In the genomic region with DNA sequence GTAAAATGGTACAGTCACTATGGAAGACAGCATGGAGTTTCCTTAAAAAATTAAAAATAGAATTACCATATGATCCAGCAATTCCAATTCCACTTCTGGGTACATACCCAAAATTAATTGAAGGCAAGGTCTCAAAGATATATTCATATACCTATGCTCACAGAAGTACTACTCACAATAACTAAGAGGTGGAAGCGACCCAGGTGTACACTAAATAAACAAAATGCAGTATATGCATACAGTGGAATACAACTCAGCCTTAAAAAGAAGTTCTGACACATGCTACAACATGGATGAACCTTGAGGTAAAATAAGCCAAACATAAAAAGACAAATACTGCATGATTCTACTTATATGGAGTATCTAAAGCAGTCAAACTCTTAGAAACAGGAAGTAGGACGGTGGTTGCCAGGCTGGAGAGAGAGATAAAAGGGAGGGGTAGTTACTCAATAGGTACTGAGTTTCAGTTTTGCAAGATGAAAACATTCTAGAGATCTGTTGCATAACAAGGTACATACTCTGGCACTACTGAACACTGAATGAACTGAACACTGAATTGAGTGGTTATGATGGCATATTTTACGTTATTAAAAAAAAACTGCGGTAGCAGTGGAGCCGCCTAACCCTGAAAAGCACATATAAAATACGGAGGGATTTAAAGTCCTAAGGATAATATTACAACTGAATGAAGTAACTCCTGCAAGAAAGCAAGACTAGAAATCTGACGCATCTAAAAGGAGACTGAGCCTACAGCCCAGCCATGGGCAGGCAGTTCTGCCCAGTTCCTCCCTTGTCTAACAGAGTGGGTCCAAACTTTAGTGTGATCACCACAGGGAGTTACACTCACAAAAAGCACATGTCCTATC, we compare ENCODE assay signal across 8 cellular contexts. TPM values are rescaled to one million over a fixed set of nuclear protein-coding genes. Genes with fewer than 3 reads are reported as not detected.
DNase-seq lines count a peak whose midpoint lies in the region; ATAC-seq and TF ChIP-seq lines count a peak whose summit lies in the region.

No MANE protein-coding gene starts in this region.

- no peaks in the 10 kb centered on the region for H3K27me3 Mint-ChIP-seq in activated T-cell treated with anti-CD3 and anti-CD28 coated beads, Interleukin-2, amount 50 U/mL, for 4 hours (ENCODE audit: low read depth)

- H3K4me3 ChIP-seq in LNCaP clone FGC (ENCODE audit: low read depth, low read length) (peak overlapping the region; percentile 2; the same call in 1 of the 2 replicates), foreskin fibroblast (ENCODE audit: low read depth in 1 of 2, low read length in 2 of 2) (no peak overlapping the region)

- TF ChIP-seq CTCF in LNCaP clone FGC (IDR thresholded peaks at IDR 0.05; ENCODE audit: control insufficient read depth, extremely low read depth, insufficient read depth) (no peak), foreskin fibroblast (IDR thresholded peaks at IDR 0.05; ENCODE audit: low read depth, low read length) (no peak)

- H3K4me1 Mint-ChIP-seq in activated T-cell treated with anti-CD3 and anti-CD28 coated beads, Interleukin-2, amount 50 U/mL, for 4 hours (ENCODE audit: low read depth) = peaks cover 64% of the 10 kb centered on the region

- DNase-seq in GDM1 (lab: John Stamatoyannopoulos, UW) (peak; percentile 54), LNCaP clone FGC (ENCODE audit: low read depth) (no peak), foreskin fibroblast (peak; percentile 48 to 61), dedifferentiated amniotic fluid mesenchymal stem cell (ENCODE audit: extremely low spot score) (no peak), HT-29 (ENCODE audit: low spot score) (no peak)
- peak; percentile 32 for DNase-seq in activated T-cell treated with anti-CD3 and anti-CD28 coated beads, Interleukin-2, amount 50 U/mL, for 4 hours
- peak; percentile 14 for DNase-seq in stimulated activated CD4-positive, alpha-beta T cell treated with anti-CD3 and anti-CD28 coated beads, Interleukin-12 subunit alpha, Interleukin-12 subunit beta, amount 100 ng/mL, for 4 hours

- H3K36me3 Mint-ChIP-seq in activated T-cell treated with anti-CD3 and anti-CD28 coated beads, Interleukin-2, amount 50 U/mL, for 4 hours (ENCODE audit: insufficient read depth) = peaks cover 3% of the 10 kb centered on the region

- H3K9me3 Mint-ChIP-seq in activated T-cell treated with anti-CD3 and anti-CD28 coated beads, Interleukin-2, amount 50 U/mL, for 4 hours = no peaks in the 10 kb centered on the region

- peak; percentile 81 for ATAC-seq in GM21717 (IDR thresholded peaks at IDR 0.05; ENCODE audit: unreplicated experiment)
- peak; percentile 89 to 91 for ATAC-seq in activated T-cell treated with anti-CD3 and anti-CD28 coated beads, Interleukin-2, amount 50 U/mL, for 4 hours

- H3K4me3 Mint-ChIP-seq in activated T-cell treated with anti-CD3 and anti-CD28 coated beads, Interleukin-2, amount 50 U/mL, for 4 hours = peak overlapping the region; percentile 67

RNA-seq across cellular contexts. Expression of a gene that starts 12.8 kb away (rescaled TPM):
- total RNA-seq in activated T-cell treated with anti-CD3 and anti-CD28 coated beads, Interleukin-2, amount 50 U/mL, for 4 hours = 10 to 100 TPM; 25.8 to 27.7 (median 27.0) TPM
- total RNA-seq in HT-29 (2014; rRNA removed; shearing (Covaris generic)) = 105 and 114 TPM in 2 replicates

RNA-seq across cellular contexts. Expression of a gene that starts 21.7 kb away (rescaled TPM):
- not detected for total RNA-seq in activated T-cell treated with anti-CD3 and anti-CD28 coated beads, Interleukin-2, amount 50 U/mL, for 4 hours
- total RNA-seq in HT-29 (2014; rRNA removed; shearing (Covaris generic)) = not detected in 2 replicates

RNA-seq across cellular contexts. Expression of a gene that starts 35.0 kb away (rescaled TPM):
- 10 to 100 TPM; 21.8 to 22.5 (median 22.0) TPM for total RNA-seq in activated T-cell treated with anti-CD3 and anti-CD28 coated beads, Interleukin-2, amount 50 U/mL, for 4 hours
- 18.1 and 23.4 TPM in 2 replicates for total RNA-seq in HT-29 (2014; rRNA removed; shearing (Covaris generic))

RNA-seq across cellular contexts. Expression of a gene that starts 40.7 kb away (rescaled TPM):
- not detected for total RNA-seq in activated T-cell treated with anti-CD3 and anti-CD28 coated beads, Interleukin-2, amount 50 U/mL, for 4 hours
- total RNA-seq in HT-29 (2014; rRNA removed; shearing (Covaris generic)) = not detected in 2 replicates

Comparison
In these comparisons a context has a peak if more than half of its experiments do, and no peak if none do; other contexts are left out.
1. DNase-seq: peak in GDM1 (single experiment), activated T-cell treated with anti-CD3 and anti-CD28 coated beads, Interleukin-2, amount 50 U/mL, for 4 hours (single experiment), foreskin fibroblast (2 of 2) and stimulated activated CD4-positive, alpha-beta T cell treated with anti-CD3 and anti-CD28 coated beads, Interleukin-12 subunit alpha, Interleukin-12 subunit beta, amount 100 ng/mL, for 4 hours (single experiment); none in LNCaP clone FGC (single experiment), dedifferentiated amniotic fluid mesenchymal stem cell (single experiment) and HT-29 (single experiment).